ENCODE assay signal across 29 cellular contexts in genomic region chrY:12898604-12899003, GRCh38. TPM values are rescaled to one million over a fixed set of nuclear protein-coding genes. Genes with fewer than 3 reads are reported as not detected.
"Had no signal": no experiment of that assay in that cellular context is flagged by ENCODE, and none has a peak within 500 bp of the region (broad histone marks: within the 10 kb centered on the region; RNA-seq: fewer than 3 reads in every experiment).

No MANE protein-coding gene starts in this region.

- H3K9me3 ChIP-seq: gastroesophageal sphincter, heart left ventricle, lower lobe of right lung, psoas muscle, sigmoid colon, stomach, testis, tibial artery had no signal

- H3K4me1 ChIP-seq: gastroesophageal sphincter, heart left ventricle, lower lobe of right lung, psoas muscle, sigmoid colon, stomach, testis, tibial artery had no signal

- H3K27me3 ChIP-seq: dorsolateral prefrontal cortex, foreskin keratinocyte, gastroesophageal sphincter, heart left ventricle, hepatocyte, sigmoid colon, stomach, testis, tibial artery had no signal

- DNase-seq: dorsolateral prefrontal cortex; effector CD8-positive, alpha-beta T cell; endodermal cell; foreskin keratinocyte; heart left ventricle; left colon; left ventricle myocardium superior; lower lobe of right lung; naive thymus-derived CD8-positive, alpha-beta T cell; nephron progenitor cell; nucleus accumbens; posterior cingulate gyrus; psoas muscle; right cardiac atrium; sigmoid colon; stimulated activated CD4-positive, alpha-beta T cell treated with anti-CD3 and anti-CD28 coated beads, Interleukin-2, amount 100 ng/mL, for 24 hours; stimulated activated CD4-positive, alpha-beta T cell treated with anti-CD3 and anti-CD28 coated beads, Interleukin-4, amount 100 ng/mL, for 24 hours; stimulated activated naive CD4-positive, alpha-beta T cell treated with Interleukin-2 at 50 U/mL for 16 hours; stomach; testis; tibial artery had no signal

- H3K36me3 ChIP-seq: gastroesophageal sphincter, heart left ventricle, lower lobe of right lung, sigmoid colon, stomach, tibial artery had no signal

- H3K27ac ChIP-seq: dorsolateral prefrontal cortex, epithelial cell of prostate, foreskin keratinocyte, gastroesophageal sphincter, heart left ventricle, hepatocyte, lower lobe of right lung, psoas muscle, sigmoid colon, stomach, testis, tibial artery had no signal

- H3K4me3 ChIP-seq: dorsolateral prefrontal cortex, gastroesophageal sphincter, heart left ventricle, hepatocyte, lower lobe of right lung, psoas muscle, sigmoid colon, stomach, testis, tibial artery had no signal

RNA-seq across cellular contexts. Expression of gene DDX3Y, which starts 6.1 kb away (rescaled TPM):
- total RNA-seq: esophagus mucosa, hepatocyte, left colon, mesenteric fat pad, osteocyte, psoas muscle, renal cortical epithelial cell, urinary bladder had no signal
